1 cellular context compared by ENCODE assay signal in genomic region chr12:53944907-53945847, GRCh38.
A peak's percentile ranks its signal among the peaks of the same experiment; 100 is the strongest.
TF ChIP-seq lines count a peak whose summit lies in the region.

No MANE protein-coding gene starts in this region.

TF ChIP-seq in SK-N-SH, 30 proteins besides CTCF, POLR2A, EP300 and RAD21:
- TF ChIP-seq, protein P1, sequence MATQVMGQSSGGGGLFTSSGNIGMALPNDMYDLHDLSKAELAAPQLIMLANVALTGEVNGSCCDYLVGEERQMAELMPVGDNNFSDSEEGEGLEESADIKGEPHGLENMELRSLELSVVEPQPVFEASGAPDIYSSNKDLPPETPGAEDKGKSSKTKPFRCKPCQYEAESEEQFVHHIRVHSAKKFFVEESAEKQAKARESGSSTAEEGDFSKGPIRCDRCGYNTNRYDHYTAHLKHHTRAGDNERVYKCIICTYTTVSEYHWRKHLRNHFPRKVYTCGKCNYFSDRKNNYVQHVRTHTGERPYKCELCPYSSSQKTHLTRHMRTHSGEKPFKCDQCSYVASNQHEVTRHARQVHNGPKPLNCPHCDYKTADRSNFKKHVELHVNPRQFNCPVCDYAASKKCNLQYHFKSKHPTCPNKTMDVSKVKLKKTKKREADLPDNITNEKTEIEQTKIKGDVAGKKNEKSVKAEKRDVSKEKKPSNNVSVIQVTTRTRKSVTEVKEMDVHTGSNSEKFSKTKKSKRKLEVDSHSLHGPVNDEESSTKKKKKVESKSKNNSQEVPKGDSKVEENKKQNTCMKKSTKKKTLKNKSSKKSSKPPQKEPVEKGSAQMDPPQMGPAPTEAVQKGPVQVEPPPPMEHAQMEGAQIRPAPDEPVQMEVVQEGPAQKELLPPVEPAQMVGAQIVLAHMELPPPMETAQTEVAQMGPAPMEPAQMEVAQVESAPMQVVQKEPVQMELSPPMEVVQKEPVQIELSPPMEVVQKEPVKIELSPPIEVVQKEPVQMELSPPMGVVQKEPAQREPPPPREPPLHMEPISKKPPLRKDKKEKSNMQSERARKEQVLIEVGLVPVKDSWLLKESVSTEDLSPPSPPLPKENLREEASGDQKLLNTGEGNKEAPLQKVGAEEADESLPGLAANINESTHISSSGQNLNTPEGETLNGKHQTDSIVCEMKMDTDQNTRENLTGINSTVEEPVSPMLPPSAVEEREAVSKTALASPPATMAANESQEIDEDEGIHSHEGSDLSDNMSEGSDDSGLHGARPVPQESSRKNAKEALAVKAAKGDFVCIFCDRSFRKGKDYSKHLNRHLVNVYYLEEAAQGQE (IDR thresholded peaks at IDR 0.05; ENCODE audit: low read depth, low read length) = no peak
- TF ChIP-seq RXRA (IDR thresholded peaks at IDR 0.05; ENCODE audit: borderline replicate concordance, low read depth) (no peak), RFX5 (IDR thresholded peaks at IDR 0.05; ENCODE audit: low read length) (no peak), FOXM1 (IDR thresholded peaks at IDR 0.05; ENCODE audit: low read depth) (no peak), EZH2phosphoT487 (IDR thresholded peaks at IDR 0.05; ENCODE audit: borderline replicate concordance, low read depth) (0 out of 2 replicates have a peak, but pooled peaks have one; percentile 21), MAX (IDR thresholded peaks at IDR 0.05; ENCODE audit: low read depth) (no peak)
TF ChIP-seq in SK-N-SH: peak in this region for 1.
